Comparison of ENCODE assay signal across 20 cellular contexts in the genomic region with DNA sequence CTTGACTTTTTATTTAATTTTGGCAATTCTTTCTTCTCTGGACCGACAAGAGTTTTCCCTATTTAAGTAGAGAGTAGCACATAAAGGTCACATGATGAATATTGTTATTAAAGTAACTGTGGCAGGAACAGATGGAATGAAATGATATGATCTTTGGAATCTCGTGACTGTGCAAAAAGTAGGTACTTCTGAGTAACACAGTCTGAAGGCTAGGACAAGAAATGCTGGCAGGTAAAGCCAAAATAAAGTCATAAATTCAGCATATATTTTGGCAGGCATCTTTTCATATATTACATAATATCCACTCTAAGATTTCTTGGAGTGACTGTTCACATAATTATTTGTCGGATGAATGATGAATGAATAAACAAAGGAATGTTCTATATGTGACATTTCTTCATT.
DNase-seq lines count a peak whose midpoint lies in the region; ATAC-seq, FAIRE-seq and TF ChIP-seq lines count a peak whose summit lies in the region.
"Had no signal": no experiment of that assay in that cellular context is flagged by ENCODE, and none has a peak within 500 bp of the region (broad histone marks: within the 10 kb centered on the region; RNA-seq: fewer than 3 reads in every experiment).

No MANE protein-coding gene starts in this region.

- H3K9ac ChIP-seq in K562 (ENCODE audit: insufficient read depth in 1 of 2, low read depth in 2 of 2, low read length in 2 of 2): no peak overlapping the region
- H3K9ac ChIP-seq: KMS-11 had no signal

- H2AFZ ChIP-seq in K562 (ENCODE audit: low read depth, low read length) (no peak overlapping the region), osteoblast (ENCODE audit: low read length) (no peak overlapping the region)

- ATAC-seq in K562: no peak
- ATAC-seq in HG03354 (IDR thresholded peaks at IDR 0.05; ENCODE audit: poor library complexity, severe bottlenecking, unreplicated experiment): no peak

- H3K4me1 Mint-ChIP-seq in CD4-positive, alpha-beta memory T cell: no peaks in the 10 kb centered on the region
- H3K4me1 Mint-ChIP-seq in activated CD4-positive, alpha-beta T cell treated with anti-CD3 and anti-CD28 coated beads, Interleukin-2, amount 10 ng/mL, durations not matched to agents 7 days and 5 days: no peaks in the 10 kb centered on the region

- H3K9me3 ChIP-seq in K562 (replicated peaks; ENCODE audit: control insufficient read depth, insufficient read depth, low read depth, low read length) (no peaks in the 10 kb centered on the region), osteoblast (ENCODE audit: low read depth, low read length) (no peaks in the 10 kb centered on the region)
- H3K9me3 ChIP-seq in CD4-positive, alpha-beta memory T cell (ENCODE audit: control insufficient read depth in 1 of 2, low read length in 2 of 2): no peaks in the 10 kb centered on the region
- H3K9me3 ChIP-seq: MG63 had no signal

- H3K4me3 ChIP-seq in K562 (no peak overlapping the region), osteoblast (ENCODE audit: insufficient read depth, low read length) (no peak overlapping the region)
- H3K4me3 ChIP-seq in CD4-positive, alpha-beta memory T cell (ENCODE audit: low read length in 2 of 2): no peak overlapping the region
- H3K4me3 ChIP-seq: MG63 had no signal

- H3K4me3 Mint-ChIP-seq in CD4-positive, alpha-beta memory T cell: no peak overlapping the region
- H3K4me3 Mint-ChIP-seq in activated CD4-positive, alpha-beta T cell treated with anti-CD3 and anti-CD28 coated beads, Interleukin-2, amount 10 ng/mL, durations not matched to agents 7 days and 5 days: no peak overlapping the region

- no peaks in the 10 kb centered on the region for H3K79me2 ChIP-seq in K562 (ENCODE audit: control insufficient read depth, insufficient read depth, low read length)
- no peaks in the 10 kb centered on the region for H3K79me2 ChIP-seq in osteoblast (ENCODE audit: insufficient read depth, low read length)

- H3K27ac Mint-ChIP-seq in CD4-positive, alpha-beta memory T cell: no peak overlapping the region
- no peak overlapping the region for H3K27ac Mint-ChIP-seq in activated CD4-positive, alpha-beta T cell treated with anti-CD3 and anti-CD28 coated beads, Interleukin-2, amount 10 ng/mL, durations not matched to agents 7 days and 5 days

- DNase-seq in EH (ENCODE audit: low read depth) (peak; percentile 45), NCI-H2171 treated with DMSO at 0.1 percent for 48 hours (lab: John Stamatoyannopoulos, UW) (peak; percentile 56), K562 (ENCODE audit: extremely low read depth in 1 of 4, low spot score in 3 of 4) (no peak), osteoblast (ENCODE audit: insufficient read length, low spot score, missing footprints) (peak; percentile 19), NCI-H1105 treated with DMSO at 0.1 percent for 48 hours (lab: John Stamatoyannopoulos, UW) (no peak)
- no peak for DNase-seq in CD4-positive, alpha-beta memory T cell
- no peak for DNase-seq in activated CD4-positive, alpha-beta T cell treated with anti-CD3 and anti-CD28 coated beads, Interleukin-2, amount 10 ng/mL, durations not matched to agents 7 days and 5 days
- DNase-seq: COR-L47; MG63; NCI-H1105; NCI-H1694 treated with DMSO at 0.1 percent for 48 hours; NCI-H2107; NK-92 treated with Interleukin-12 subunit alpha and Interleukin-12 subunit beta, amount 100 ng/mL, for 24 hours; SIG-M5; SW 1271 had no signal

- TF ChIP-seq RAD21 in K562 (CRISPR knock-in tag; conservative IDR thresholded peaks at IDR 0.05 in 1 of 2, IDR thresholded peaks at IDR 0.05 in 1 of 2): no peak

- no peak for TF ChIP-seq EP300 in K562 (IDR thresholded peaks at IDR 0.05; ENCODE audit: low read length)

- H3K9me1 ChIP-seq in K562 (ENCODE audit: control insufficient read depth, insufficient read depth, low read length): no peaks in the 10 kb centered on the region

- TF ChIP-seq POLR2A in K562 (conservative IDR thresholded peaks at IDR 0.05): no peak

- no peak for TF ChIP-seq CTCF in K562 (IDR thresholded peaks at IDR 0.05 in 2 of 3, conservative IDR thresholded peaks at IDR 0.05 in 1 of 3; ENCODE audit: insufficient read depth in 2 of 3, low read depth in 1 of 3, low read length in 3 of 3)
- TF ChIP-seq CTCF in osteoblast (IDR thresholded peaks at IDR 0.05; ENCODE audit: extremely low read depth, low read depth, low read length): no peak

- POLR2A ChIA-PET in K562 (lab: Yijun Ruan, JAX): no interaction called here
- POLR2A ChIA-PET in CD4-positive, alpha-beta memory T cell (lab: Charles Lee; ENCODE audit: partially characterized antibody): no interaction called here
- POLR2A ChIA-PET in activated CD4-positive, alpha-beta T cell treated with anti-CD3 and anti-CD28 coated beads, Interleukin-2, amount 10 ng/mL, durations not matched to agents 7 days and 5 days (lab: Charles Lee): no interaction called here

- H3K36me3 ChIP-seq in K562 (ENCODE audit: control insufficient read depth, insufficient read depth, low read length) (no peaks in the 10 kb centered on the region), osteoblast (ENCODE audit: insufficient read depth, low read length) (no peaks in the 10 kb centered on the region)
- no peaks in the 10 kb centered on the region for H3K36me3 ChIP-seq in CD4-positive, alpha-beta memory T cell (ENCODE audit: insufficient read depth, low read length)
- H3K36me3 ChIP-seq: MG63 had no signal

- in situ Hi-C loops in K562 (cut with MboI): no loop called here

- no peaks in the 10 kb centered on the region for H3K9me3 Mint-ChIP-seq in CD4-positive, alpha-beta memory T cell
- H3K9me3 Mint-ChIP-seq in activated CD4-positive, alpha-beta T cell treated with anti-CD3 and anti-CD28 coated beads, Interleukin-2, amount 10 ng/mL, durations not matched to agents 7 days and 5 days: no peaks in the 10 kb centered on the region

- H4K20me1 ChIP-seq in K562 (replicated peaks; ENCODE audit: control insufficient read depth, insufficient read depth, low read length) (no peaks in the 10 kb centered on the region), osteoblast (ENCODE audit: insufficient read depth, low read length) (no peaks in the 10 kb centered on the region)

- 18% methylated on average over 3 of the region's 3 CpGs for WGBS in K562 (ENCODE audit: insufficient coverage, low coverage, missing lambda C conversion rate)

- no peak for FAIRE-seq in K562 (lab: Jason Lieb, UNC)
- FAIRE-seq: GM18507, H1 had no signal

- no peaks in the 10 kb centered on the region for H3K36me3 Mint-ChIP-seq in CD4-positive, alpha-beta memory T cell
- no peaks in the 10 kb centered on the region for H3K36me3 Mint-ChIP-seq in activated CD4-positive, alpha-beta T cell treated with anti-CD3 and anti-CD28 coated beads, Interleukin-2, amount 10 ng/mL, durations not matched to agents 7 days and 5 days (ENCODE audit: low read depth)

- H3K4me1 ChIP-seq in K562 (replicated peaks in 1 of 2; ENCODE audit: control insufficient read depth in 2 of 2, insufficient read depth in 2 of 2, low read length in 2 of 2) (no peaks in the 10 kb centered on the region), osteoblast (ENCODE audit: insufficient read depth, low read length) (peaks cover 5% of the 10 kb centered on the region)
- no peaks in the 10 kb centered on the region for H3K4me1 ChIP-seq in CD4-positive, alpha-beta memory T cell (ENCODE audit: insufficient read depth, low read length)

- H3K4me2 ChIP-seq in K562 (ENCODE audit: insufficient read depth, low read length) (no peak overlapping the region), osteoblast (ENCODE audit: insufficient read depth, low read length) (no peak overlapping the region)
- H3K4me2 ChIP-seq: KMS-11 had no signal

- H3K27me3 Mint-ChIP-seq in CD4-positive, alpha-beta memory T cell: peaks cover 0 to 2% of the 10 kb centered on the region in 2 donors
- peaks cover 2% of the 10 kb centered on the region for H3K27me3 Mint-ChIP-seq in activated CD4-positive, alpha-beta T cell treated with anti-CD3 and anti-CD28 coated beads, Interleukin-2, amount 10 ng/mL, durations not matched to agents 7 days and 5 days

- intact Hi-C loops in K562 (cut with micrococcal nuclease): no loop called here
- intact Hi-C loops in CD4-positive, alpha-beta memory T cell (cut with micrococcal nuclease): no loop called here

- no peaks in the 10 kb centered on the region for H3K27me3 ChIP-seq in K562 (ENCODE audit: control insufficient read depth in 2 of 2, insufficient read depth in 2 of 2, low read length in 2 of 2)
- H3K27me3 ChIP-seq in osteoblast (ENCODE audit: insufficient read depth, low read length): no peaks in the 10 kb centered on the region
- H3K27me3 ChIP-seq in CD4-positive, alpha-beta memory T cell (ENCODE audit: insufficient read depth, low read length): no peaks in the 10 kb centered on the region
- H3K27me3 ChIP-seq: MG63 had no signal

- no TSS peak for BruUV-seq in K562 (replicated peaks; lab: Mats Ljungman, UMichigan)

- H3K27ac ChIP-seq in K562 (ENCODE audit: extremely low read depth, low read depth, low read length) (no peak overlapping the region), osteoblast (ENCODE audit: low read depth, low read length) (no peak overlapping the region)
- no peak overlapping the region for H3K27ac ChIP-seq in CD4-positive, alpha-beta memory T cell (ENCODE audit: low read depth, low read length)
- H3K27ac ChIP-seq: C4-2B, KMS-11 had no signal

- CTCF ChIA-PET in K562 (lab: Yijun Ruan, JAX; ENCODE audit: low intra/inter-chr PET ratio): no interaction called here
- CTCF ChIA-PET in CD4-positive, alpha-beta memory T cell (lab: Charles Lee; ENCODE audit: partially characterized antibody): no interaction called here
- CTCF ChIA-PET in activated CD4-positive, alpha-beta T cell treated with anti-CD3 and anti-CD28 coated beads, Interleukin-2, amount 10 ng/mL, durations not matched to agents 7 days and 5 days (lab: Charles Lee): no interaction called here

TF ChIP-seq in K562, 482 proteins besides CTCF, POLR2A, EP300 and RAD21 (continues in another document):
- no peak for TF ChIP-seq SMARCE1 (IDR thresholded peaks at IDR 0.05)
- TF ChIP-seq ILK (tag; IDR thresholded peaks at IDR 0.05; ENCODE audit: borderline replicate concordance, low read depth): no peak

Comparison
In these comparisons a context has a peak if more than half of its experiments do, and no peak if none do; other contexts are left out.
1. DNase-seq: peak in EH (single experiment), NCI-H2171 treated with DMSO at 0.1 percent for 48 hours (single experiment) and osteoblast (single experiment); none in K562 (0 of 4), CD4-positive, alpha-beta memory T cell (0 of 5), NCI-H1105 treated with DMSO at 0.1 percent for 48 hours (single experiment) and activated CD4-positive, alpha-beta T cell treated with anti-CD3 and anti-CD28 coated beads, Interleukin-2, amount 10 ng/mL, durations not matched to agents 7 days and 5 days (single experiment).